12 cellular contexts compared by ENCODE assay signal in genomic region chr17:50154604-50155003, GRCh38. TPM values are rescaled to one million over a fixed set of nuclear protein-coding genes. Genes with fewer than 3 reads are reported as not detected.
A peak's percentile ranks its signal among the peaks of the same experiment; 100 is the strongest.
DNase-seq lines count a peak whose midpoint lies in the region; ATAC-seq and TF ChIP-seq lines count a peak whose summit lies in the region.
"Had no signal": no experiment of that assay in that cellular context is flagged by ENCODE, and none has a peak within 500 bp of the region (broad histone marks: within the 10 kb centered on the region; RNA-seq: fewer than 3 reads in every experiment).

No MANE protein-coding gene starts in this region.

- no peak overlapping the region for H3K4me3 Mint-ChIP-seq in activated CD4-positive, alpha-beta memory T cell treated with anti-CD3 and anti-CD28 coated beads for 36 hours
- H3K4me3 Mint-ChIP-seq in activated CD4-positive, alpha-beta memory T cell treated with anti-CD3 and anti-CD28 coated beads, Interleukin-2, amount 10 ng/mL, durations not matched to agents 7 days and 5 days, result no peak overlapping the region
- no peak overlapping the region for H3K4me3 Mint-ChIP-seq in effector memory CD8-positive, alpha-beta T cell

- H3K4me3 ChIP-seq in esophagus (ENCODE audit: low read depth in 1 of 2, low read length in 2 of 2) (no peak overlapping the region), thoracic aorta (no peak overlapping the region)

- H3K27ac ChIP-seq in esophagus (ENCODE audit: low read depth in 2 of 2, low read length in 1 of 2), result peak overlapping the region; percentile 14 to 79
- H3K27ac ChIP-seq in thoracic aorta, result peak overlapping the region; percentile 90 to 94

- H3K9me3 Mint-ChIP-seq in activated CD4-positive, alpha-beta memory T cell treated with anti-CD3 and anti-CD28 coated beads for 36 hours, result no peaks in the 10 kb centered on the region
- H3K9me3 Mint-ChIP-seq in activated CD4-positive, alpha-beta memory T cell treated with anti-CD3 and anti-CD28 coated beads, Interleukin-2, amount 10 ng/mL, durations not matched to agents 7 days and 5 days, result no peaks in the 10 kb centered on the region
- no peaks in the 10 kb centered on the region for H3K9me3 Mint-ChIP-seq in effector memory CD8-positive, alpha-beta T cell

- H3K9me3 ChIP-seq in esophagus (ENCODE audit: control insufficient read depth in 2 of 2, insufficient read depth in 1 of 2, low read depth in 1 of 2, low read length in 1 of 2) (no peaks in the 10 kb centered on the region), thoracic aorta (no peaks in the 10 kb centered on the region)

- peaks cover 32% of the 10 kb centered on the region for H3K4me1 Mint-ChIP-seq in activated CD4-positive, alpha-beta memory T cell treated with anti-CD3 and anti-CD28 coated beads for 36 hours (ENCODE audit: low read depth)
- peaks cover 43% of the 10 kb centered on the region for H3K4me1 Mint-ChIP-seq in activated CD4-positive, alpha-beta memory T cell treated with anti-CD3 and anti-CD28 coated beads, Interleukin-2, amount 10 ng/mL, durations not matched to agents 7 days and 5 days
- H3K4me1 Mint-ChIP-seq in effector memory CD8-positive, alpha-beta T cell (ENCODE audit: low read depth in 2 of 2), result peaks cover 13 to 19% of the 10 kb centered on the region in 2 donors

- TF ChIP-seq CTCF in thoracic aorta (IDR thresholded peaks at IDR 0.05), result no peak
- no peak for TF ChIP-seq CTCF in omental fat pad (IDR thresholded peaks at IDR 0.05)

- POLR2A ChIA-PET in activated CD4-positive, alpha-beta memory T cell treated with anti-CD3 and anti-CD28 coated beads for 36 hours (lab: Charles Lee), result no interaction called here
- POLR2A ChIA-PET in activated CD4-positive, alpha-beta memory T cell treated with anti-CD3 and anti-CD28 coated beads, Interleukin-2, amount 10 ng/mL, durations not matched to agents 7 days and 5 days (lab: Charles Lee), result interaction anchor here (1.6 to 1.8 kb wide), 2 partner anchors 12 to 15 kb away, joined by 6 to 7 read pairs; no protein-coding TSS in a partner anchor

- ATAC-seq in HG03354 (IDR thresholded peaks at IDR 0.05; ENCODE audit: poor library complexity, severe bottlenecking, unreplicated experiment) (peak; percentile 29), thoracic aorta (ENCODE audit: insufficient number of reproducible peaks, low FRiP score, low read depth) (no peak), omental fat pad (ENCODE audit: low FRiP score) (no peak), HG03135 (IDR thresholded peaks at IDR 0.05; ENCODE audit: unreplicated experiment) (no peak)
- no peak for ATAC-seq in effector memory CD8-positive, alpha-beta T cell (replicated peaks)

- H3K27me3 ChIP-seq in esophagus (ENCODE audit: control insufficient read depth in 1 of 2, insufficient read depth in 2 of 2, low read length in 2 of 2), result no peaks in the 10 kb centered on the region
- H3K27me3 ChIP-seq in thoracic aorta (replicated peaks; ENCODE audit: insufficient read depth), result no peaks in the 10 kb centered on the region

- H3K36me3 Mint-ChIP-seq in activated CD4-positive, alpha-beta memory T cell treated with anti-CD3 and anti-CD28 coated beads for 36 hours, result peaks cover 2% of the 10 kb centered on the region
- peaks cover 6% of the 10 kb centered on the region for H3K36me3 Mint-ChIP-seq in activated CD4-positive, alpha-beta memory T cell treated with anti-CD3 and anti-CD28 coated beads, Interleukin-2, amount 10 ng/mL, durations not matched to agents 7 days and 5 days (ENCODE audit: low read depth)
- H3K36me3 Mint-ChIP-seq in effector memory CD8-positive, alpha-beta T cell (ENCODE audit: insufficient read depth), result peaks cover 7% of the 10 kb centered on the region

- intact Hi-C loops in activated CD4-positive, alpha-beta memory T cell treated with anti-CD3 and anti-CD28 coated beads for 36 hours (cut with micrococcal nuclease), result no loop called here

- DNase-seq in activated CD4-positive, alpha-beta memory T cell treated with anti-CD3 and anti-CD28 coated beads for 36 hours, result no peak
- DNase-seq in activated CD4-positive, alpha-beta memory T cell treated with anti-CD3 and anti-CD28 coated beads, Interleukin-2, amount 10 ng/mL, durations not matched to agents 7 days and 5 days, result no peak
- DNase-seq in thoracic aorta (ENCODE audit: low spot score), result no peak
- no peak for DNase-seq in omental fat pad (ENCODE audit: low spot score)
- no peak for DNase-seq in effector memory CD8-positive, alpha-beta T cell
- DNase-seq: GDM1, glutamatergic neuron, NCI-H1694, SHP77 had no signal

- H3K4me1 ChIP-seq in esophagus (ENCODE audit: control insufficient read depth in 2 of 2, insufficient read depth in 2 of 2, low read length in 1 of 2), result peaks cover 0 to 15% of the 10 kb centered on the region in 2 donors
- peaks cover 39 to 51% of the 10 kb centered on the region in 2 donors for H3K4me1 ChIP-seq in thoracic aorta (ENCODE audit: control insufficient read depth in 1 of 2, low read depth in 2 of 2)

- H3K27me3 Mint-ChIP-seq in activated CD4-positive, alpha-beta memory T cell treated with anti-CD3 and anti-CD28 coated beads for 36 hours, result no peaks in the 10 kb centered on the region
- H3K27me3 Mint-ChIP-seq in activated CD4-positive, alpha-beta memory T cell treated with anti-CD3 and anti-CD28 coated beads, Interleukin-2, amount 10 ng/mL, durations not matched to agents 7 days and 5 days, result no peaks in the 10 kb centered on the region
- H3K27me3 Mint-ChIP-seq in effector memory CD8-positive, alpha-beta T cell, result no peaks in the 10 kb centered on the region

- CTCF ChIA-PET in activated CD4-positive, alpha-beta memory T cell treated with anti-CD3 and anti-CD28 coated beads for 36 hours (lab: Charles Lee), result interaction anchor here (1.1 to 5.1 kb wide), 5 partner anchors 9 to 60 kb away, joined by 3 to 29 read pairs (median 5); partner anchors contain the start of gene PDK2
- CTCF ChIA-PET in activated CD4-positive, alpha-beta memory T cell treated with anti-CD3 and anti-CD28 coated beads, Interleukin-2, amount 10 ng/mL, durations not matched to agents 7 days and 5 days (lab: Charles Lee), result interaction anchor here (0.9 to 1.1 kb wide), 3 partner anchors 15 to 60 kb away, joined by 3 to 4 read pairs (median 3); no protein-coding TSS in a partner anchor

- H3K36me3 ChIP-seq in esophagus (ENCODE audit: control insufficient read depth in 2 of 2, insufficient read depth in 2 of 2, low read length in 1 of 2) (no peaks in the 10 kb centered on the region), thoracic aorta (no peaks in the 10 kb centered on the region)

- peak overlapping the region; percentile 45 for H3K27ac Mint-ChIP-seq in activated CD4-positive, alpha-beta memory T cell treated with anti-CD3 and anti-CD28 coated beads for 36 hours
- H3K27ac Mint-ChIP-seq in activated CD4-positive, alpha-beta memory T cell treated with anti-CD3 and anti-CD28 coated beads, Interleukin-2, amount 10 ng/mL, durations not matched to agents 7 days and 5 days, result no peak overlapping the region
- no peak overlapping the region for H3K27ac Mint-ChIP-seq in effector memory CD8-positive, alpha-beta T cell

- WGBS in esophagus, 2 donors, result 17 to 43% methylated on average over 1 of the region's 1 CpG

RNA-seq across cellular contexts. Expression of gene PPP1R9B, which starts 4.1 kb away (rescaled TPM):
- total RNA-seq in activated CD4-positive, alpha-beta memory T cell treated with anti-CD3 and anti-CD28 coated beads for 36 hours, result 10 to 100 TPM; 84.3 to 86.1 TPM
- total RNA-seq in activated CD4-positive, alpha-beta memory T cell treated with anti-CD3 and anti-CD28 coated beads, Interleukin-2, amount 10 ng/mL, durations not matched to agents 7 days and 5 days, result 100 to 1,000 TPM; 136 to 137 TPM
- polyA plus RNA-seq in esophagus, result 10 to 100 TPM; 15.4 to 31.3 TPM
- total RNA-seq in thoracic aorta (10 to 100 TPM; 53.3 to 67.1 TPM), omental fat pad (10 to 100 TPM; 16.6 to 38.0 (median 25.6) TPM)

RNA-seq across cellular contexts. Expression of gene SGCA, which starts 11.2 kb away (rescaled TPM):
- total RNA-seq in activated CD4-positive, alpha-beta memory T cell treated with anti-CD3 and anti-CD28 coated beads for 36 hours, result under 1 TPM in 1 of 2 experiments, not detected in 1; 0.59 TPM
- under 1 TPM in 1 of 2 experiments, not detected in 1; 0.30 TPM for total RNA-seq in activated CD4-positive, alpha-beta memory T cell treated with anti-CD3 and anti-CD28 coated beads, Interleukin-2, amount 10 ng/mL, durations not matched to agents 7 days and 5 days
- 1 to 10 TPM; 7.1 to 10.0 TPM for polyA plus RNA-seq in esophagus
- 100 to 1,000 TPM in 1 of 2 donors, 10 to 100 TPM in 1; 95.5 to 158 TPM for total RNA-seq in thoracic aorta
- total RNA-seq in omental fat pad, result 1 to 10 TPM in 3 of 4 donors, not detected in 1; 1.1 to 4.9 (median 2.6) TPM

RNA-seq across cellular contexts. Expression of gene SAMD14, which starts 24.6 kb away (rescaled TPM):
- total RNA-seq in activated CD4-positive, alpha-beta memory T cell treated with anti-CD3 and anti-CD28 coated beads for 36 hours, result 1 to 10 TPM; 3.4 to 3.7 TPM
- 1 to 10 TPM in 1 of 2 experiments, under 1 TPM in 1; 0.68 to 1.3 TPM for total RNA-seq in activated CD4-positive, alpha-beta memory T cell treated with anti-CD3 and anti-CD28 coated beads, Interleukin-2, amount 10 ng/mL, durations not matched to agents 7 days and 5 days
- under 1 TPM; 0.37 to 0.44 TPM for polyA plus RNA-seq in esophagus
- total RNA-seq in thoracic aorta (10 to 100 TPM in 1 of 2 donors, 1 to 10 TPM in 1; 9.7 to 11.5 TPM), omental fat pad (under 1 TPM in 2 of 4 donors, not detected in 2; 0.12 to 0.44 TPM)

RNA-seq across cellular contexts. Expression of gene COL1A1, which starts 46.8 kb away (rescaled TPM):
- total RNA-seq in activated CD4-positive, alpha-beta memory T cell treated with anti-CD3 and anti-CD28 coated beads for 36 hours, result 1 to 10 TPM; 2.3 to 3.7 TPM
- total RNA-seq in activated CD4-positive, alpha-beta memory T cell treated with anti-CD3 and anti-CD28 coated beads, Interleukin-2, amount 10 ng/mL, durations not matched to agents 7 days and 5 days, result under 1 TPM; 0.50 to 0.55 TPM
- polyA plus RNA-seq in esophagus, result 10 to 100 TPM; 11.8 to 12.8 TPM
- total RNA-seq in thoracic aorta, result 100 to 1,000 TPM; 261 to 270 TPM
- total RNA-seq in omental fat pad, result 10 to 100 TPM; 21.2 to 57.9 (median 43.6) TPM

RNA-seq across cellular contexts. Expression of gene PDK2, which starts 59.5 kb away (rescaled TPM):
- 10 to 100 TPM; 13.3 to 14.6 TPM for total RNA-seq in activated CD4-positive, alpha-beta memory T cell treated with anti-CD3 and anti-CD28 coated beads for 36 hours
- 10 to 100 TPM; 19.6 to 23.4 TPM for total RNA-seq in activated CD4-positive, alpha-beta memory T cell treated with anti-CD3 and anti-CD28 coated beads, Interleukin-2, amount 10 ng/mL, durations not matched to agents 7 days and 5 days
- 10 to 100 TPM; 12.1 to 13.5 TPM for polyA plus RNA-seq in esophagus
- 10 to 100 TPM; 35.5 to 74.9 TPM for total RNA-seq in thoracic aorta
- 10 to 100 TPM; 42.2 to 72.7 (median 50.7) TPM for total RNA-seq in omental fat pad

Comparison
In these comparisons a context has a peak if more than half of its experiments do, and no peak if none do; other contexts are left out.
1. RNA of gene SGCA, which starts 11.2 kb away (total RNA-seq): 95.5 to 158 TPM in thoracic aorta; 1.1 to 4.9 TPM in omental fat pad, 0.59 TPM in activated CD4-positive, alpha-beta memory T cell treated with anti-CD3 and anti-CD28 coated beads for 36 hours and 0.30 TPM in activated CD4-positive, alpha-beta memory T cell treated with anti-CD3 and anti-CD28 coated beads, Interleukin-2, amount 10 ng/mL, durations not matched to agents 7 days and 5 days; every median in the first group is over 10 times any median in the second.